Comparison of ENCODE assay signal across 5 cellular contexts in the genomic region with DNA sequence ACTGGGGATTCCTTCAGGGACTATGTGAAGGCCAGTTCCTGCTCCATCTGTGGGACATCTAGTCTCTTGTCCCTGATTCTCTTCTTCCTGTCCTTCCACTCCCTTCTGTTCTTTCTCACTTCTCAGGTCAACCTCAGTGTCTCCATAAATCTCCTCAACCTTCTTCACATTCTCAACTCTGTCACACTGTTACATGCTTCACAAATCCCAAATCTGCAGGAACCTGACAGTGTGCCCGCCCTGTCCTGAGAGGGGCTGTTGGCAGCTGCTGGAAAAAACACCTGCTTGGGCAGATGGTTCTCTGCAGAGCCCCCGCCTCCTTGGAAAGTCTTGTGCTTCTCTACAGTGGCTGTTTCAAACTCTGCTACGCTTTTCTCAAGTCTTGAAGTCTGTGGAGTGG.
"Had no signal": no experiment of that assay in that cellular context is flagged by ENCODE, and none has a peak within 500 bp of the region (broad histone marks: within the 10 kb centered on the region; RNA-seq: fewer than 3 reads in every experiment).

No MANE protein-coding gene starts in this region.

- DNase-seq: GM23248, GOT3, H7, HFFc6, KBM-7 had no signal
